2 cellular contexts compared by ENCODE assay signal in genomic region chr4:185259719-185260118, GRCh38.
TF ChIP-seq lines count a peak whose summit lies in the region.

No MANE protein-coding gene starts in this region.

TF ChIP-seq in HEK293, 187 proteins besides CTCF, POLR2A, EP300 and RAD21:
- TF ChIP-seq MZF1 (tag by site-specific recombination; IDR thresholded peaks at IDR 0.05; ENCODE audit: borderline replicate concordance) (no peak), ZNF398 (tag by site-specific recombination; IDR thresholded peaks at IDR 0.05) (no peak), ZNF266 (tag by site-specific recombination; IDR thresholded peaks at IDR 0.05; ENCODE audit: low read depth) (no peak), ZIC2 (tag by site-specific recombination; IDR thresholded peaks at IDR 0.05) (peak; percentile 64)

TF ChIP-seq in H1, 55 proteins besides CTCF, POLR2A, EP300 and RAD21:
- TF ChIP-seq ATF2 (IDR thresholded peaks at IDR 0.05; ENCODE audit: low read length): no peak
- no peak for TF ChIP-seq KDM1A (IDR thresholded peaks at IDR 0.05; ENCODE audit: borderline replicate concordance, low read length)
- TF ChIP-seq SUZ12 (IDR thresholded peaks at IDR 0.05; ENCODE audit: low read length): no peak
- no peak for TF ChIP-seq RFX5 (IDR thresholded peaks at IDR 0.05; ENCODE audit: borderline replicate concordance, low read depth, low read length)
- TF ChIP-seq EZH2 (IDR thresholded peaks at IDR 0.05; ENCODE audit: low read depth, low read length, severe bottlenecking): no peak
